8 cellular contexts compared by ENCODE assay signal in genomic region chr18:77650799-77651385, GRCh38.
A peak's percentile ranks its signal among the peaks of the same experiment; 100 is the strongest.
DNase-seq lines count a peak whose midpoint lies in the region; ATAC-seq and TF ChIP-seq lines count a peak whose summit lies in the region.

No MANE protein-coding gene starts in this region.

- H3K36me3 ChIP-seq in KMS-11 (ENCODE audit: insufficient read depth): no peaks in the 10 kb centered on the region

- H3K4me1 ChIP-seq in KMS-11 (ENCODE audit: low read depth, poor library complexity, severe bottlenecking): no peaks in the 10 kb centered on the region

- H3K27me3 Mint-ChIP-seq in activated naive CD4-positive, alpha-beta T cell treated with anti-CD3 and anti-CD28 coated beads, Interleukin-2, amount 10 ng/mL, durations not matched to agents 7 days and 5 days: peaks cover 10% of the 10 kb centered on the region

- no peak overlapping the region for H3K9ac ChIP-seq in KMS-11

- POLR2A ChIA-PET in RWPE1 (lab: Yijun Ruan, JAX; ENCODE audit: low non-redundant PET): no interaction called here

- ATAC-seq in GM21576 (IDR thresholded peaks at IDR 0.05; ENCODE audit: unreplicated experiment) (peak; percentile 66), left cardiac atrium (peak; percentile 84 to 97)

- peak overlapping the region; percentile 50; the same call in 1 of the 2 replicates for H3K4me2 ChIP-seq in KMS-11

- no peak overlapping the region for H3K4me3 ChIP-seq in KMS-11 (IDR thresholded peaks at IDR 0.05; ENCODE audit: insufficient read depth, low read depth, low read length)

- TF ChIP-seq CTCF in KMS-11 (conservative IDR thresholded peaks at IDR 0.05; ENCODE audit: low read depth, low read length) (peak; percentile 92), RWPE1 (conservative IDR thresholded peaks at IDR 0.05; ENCODE audit: low read depth) (peak; percentile 41)

- CTCF ChIA-PET in RWPE1 (lab: Yijun Ruan, JAX): interaction anchor here (0.6 to 0.7 kb wide), 2 partner anchors 67 to 677 kb away, joined by 3 read pairs; no protein-coding TSS in a partner anchor
- CTCF ChIA-PET in activated naive CD4-positive, alpha-beta T cell treated with anti-CD3 and anti-CD28 coated beads, Interleukin-2, amount 10 ng/mL, durations not matched to agents 7 days and 5 days (lab: Charles Lee): interaction anchor here (0.9 to 2.2 kb wide), 4 partner anchors 668 to 851 kb away, joined by 4 to 13 read pairs (median 4); no protein-coding TSS in a partner anchor

- no peaks in the 10 kb centered on the region for H3K9me3 Mint-ChIP-seq in activated naive CD4-positive, alpha-beta T cell treated with anti-CD3 and anti-CD28 coated beads, Interleukin-2, amount 10 ng/mL, durations not matched to agents 7 days and 5 days

- H3K27me3 ChIP-seq in KMS-11 (ENCODE audit: insufficient read depth, low read depth): no peaks in the 10 kb centered on the region

- no peak overlapping the region for H3K27ac Mint-ChIP-seq in activated naive CD4-positive, alpha-beta T cell treated with anti-CD3 and anti-CD28 coated beads, Interleukin-2, amount 10 ng/mL, durations not matched to agents 7 days and 5 days

- H3K4me3 Mint-ChIP-seq in activated naive CD4-positive, alpha-beta T cell treated with anti-CD3 and anti-CD28 coated beads, Interleukin-2, amount 10 ng/mL, durations not matched to agents 7 days and 5 days: no peak overlapping the region

- intact Hi-C loops in left cardiac atrium (cut with DNase I): loop anchor here in 1 of 2 donors (5.0 to 10.0 kb wide), 2 partner anchors 436 to 849 kb away; no protein-coding TSS in a partner anchor

- peak overlapping the region; percentile 34 for H2AFZ ChIP-seq in KMS-11 (ENCODE audit: low read depth)

- H3K27ac ChIP-seq in KMS-11: no peak overlapping the region
- H3K27ac ChIP-seq in RWPE1: no peak overlapping the region

- H3K4me1 Mint-ChIP-seq in activated naive CD4-positive, alpha-beta T cell treated with anti-CD3 and anti-CD28 coated beads, Interleukin-2, amount 10 ng/mL, durations not matched to agents 7 days and 5 days: no peaks in the 10 kb centered on the region

- H3K79me2 ChIP-seq in KMS-11 (ENCODE audit: insufficient read depth, low read depth): no peaks in the 10 kb centered on the region

- no peaks in the 10 kb centered on the region for H4K20me1 ChIP-seq in KMS-11 (ENCODE audit: insufficient read depth)

- DNase-seq in DMS79 treated with DMSO at 0.1 percent for 48 hours (lab: John Stamatoyannopoulos, UW) (peak; percentile 45), RWPE1 (ENCODE audit: low spot score) (no peak), left cardiac atrium (peak; percentile 76), retina (peak; percentile 90), cortex of kidney (lab: John Stamatoyannopoulos, UW) (no peak)
- peak; percentile 67 for DNase-seq in activated naive CD4-positive, alpha-beta T cell treated with anti-CD3 and anti-CD28 coated beads, Interleukin-2, amount 10 ng/mL, durations not matched to agents 7 days and 5 days

- H3K36me3 Mint-ChIP-seq in activated naive CD4-positive, alpha-beta T cell treated with anti-CD3 and anti-CD28 coated beads, Interleukin-2, amount 10 ng/mL, durations not matched to agents 7 days and 5 days: no peaks in the 10 kb centered on the region

Comparison
In these comparisons a context has a peak if more than half of its experiments do, and no peak if none do; other contexts are left out.
1. DNase-seq: peak in DMS79 treated with DMSO at 0.1 percent for 48 hours (single experiment), activated naive CD4-positive, alpha-beta T cell treated with anti-CD3 and anti-CD28 coated beads, Interleukin-2, amount 10 ng/mL, durations not matched to agents 7 days and 5 days (single experiment), left cardiac atrium (single experiment) and retina (single experiment); none in RWPE1 (single experiment) and cortex of kidney (single experiment).